16 cellular contexts compared by ENCODE assay signal in genomic region chr19:1524206-1524971, GRCh38. TPM values are rescaled to one million over a fixed set of nuclear protein-coding genes. Genes with fewer than 3 reads are reported as not detected.
DNase-seq lines count a peak whose midpoint lies in the region; ATAC-seq and TF ChIP-seq lines count a peak whose summit lies in the region.
"Had no signal": no experiment of that assay in that cellular context is flagged by ENCODE, and none has a peak within 500 bp of the region (broad histone marks: within the 10 kb centered on the region; RNA-seq: fewer than 3 reads in every experiment).

No MANE protein-coding gene starts in this region.

- H3K4me3 ChIP-seq in coronary artery (peak overlapping the region; percentile 61), stomach (peak overlapping the region in 3 of 4 donors; percentile 13 to 29 (median 26)), lower lobe of right lung (no peak overlapping the region)
- H3K4me3 ChIP-seq: HAP-1 had no signal

- peaks cover 23% of the 10 kb centered on the region for H3K27me3 Mint-ChIP-seq in activated naive CD8-positive, alpha-beta T cell treated with anti-CD3 and anti-CD28 coated beads, Interleukin-2, amount 10 ng/mL, durations not matched to agents 7 days and 5 days
- H3K27me3 Mint-ChIP-seq in activated naive CD8-positive, alpha-beta T cell treated with anti-CD3 and anti-CD28 coated beads, Interleukin-2, amount 50 U/mL, for 24 hours = peaks cover 33% of the 10 kb centered on the region
- peaks cover 19 to 55% (median 32%) of the 10 kb centered on the region in 5 donors for H3K27me3 Mint-ChIP-seq in naive thymus-derived CD8-positive, alpha-beta T cell

- TF ChIP-seq POLR2A in stomach (IDR thresholded peaks at IDR 0.05) = no peak

- no peak for ATAC-seq in activated naive CD8-positive, alpha-beta T cell treated with anti-CD3 and anti-CD28 coated beads, Interleukin-2, amount 10 ng/mL, durations not matched to agents 7 days and 5 days (ENCODE audit: low read depth)
- ATAC-seq in activated naive CD8-positive, alpha-beta T cell treated with anti-CD3 and anti-CD28 coated beads, Interleukin-2, amount 50 U/mL, for 24 hours = no peak
- peak in 1 of 2 donors; percentile 25 for ATAC-seq in naive thymus-derived CD8-positive, alpha-beta T cell
- ATAC-seq in lower lobe of right lung (no peak), HG03439 (IDR thresholded peaks at IDR 0.05; ENCODE audit: unreplicated experiment) (no peak)
- ATAC-seq: stimulated activated naive CD8-positive, alpha-beta T cell treated with anti-CD3 and anti-CD28 coated beads, Interleukin-15, amount 100 ng/mL, for 72 hours had no signal

- no peaks in the 10 kb centered on the region for H3K36me3 Mint-ChIP-seq in activated naive CD8-positive, alpha-beta T cell treated with anti-CD3 and anti-CD28 coated beads, Interleukin-2, amount 10 ng/mL, durations not matched to agents 7 days and 5 days
- H3K36me3 Mint-ChIP-seq in activated naive CD8-positive, alpha-beta T cell treated with anti-CD3 and anti-CD28 coated beads, Interleukin-2, amount 50 U/mL, for 24 hours (ENCODE audit: low read depth) = no peaks in the 10 kb centered on the region
- peaks cover 0 to 7% (median 2%) of the 10 kb centered on the region in 3 donors for H3K36me3 Mint-ChIP-seq in naive thymus-derived CD8-positive, alpha-beta T cell

- H3K4me1 ChIP-seq in stomach = peaks cover 0 to 15% (median 10%) of the 10 kb centered on the region in 4 donors
- no peaks in the 10 kb centered on the region for H3K4me1 ChIP-seq in lower lobe of right lung
- H3K4me1 ChIP-seq: HAP-1 had no signal

- TF ChIP-seq CTCF in coronary artery (IDR thresholded peaks at IDR 0.05) (no peak), stomach (IDR thresholded peaks at IDR 0.05) (no peak), lower lobe of right lung (IDR thresholded peaks at IDR 0.05) (no peak)

- H3K27me3 ChIP-seq in stomach (peaks cover 7 to 92% (median 59%) of the 10 kb centered on the region in 3 donors), lower lobe of right lung (ENCODE audit: low read depth) (peaks cover 65% of the 10 kb centered on the region)

- intact Hi-C loops in stomach (cut with DNase I; ENCODE audit: low total_unique reads) (no loop called here), lower lobe of right lung (cut with DNase I) (no loop called here)

- 11 to 27% (median 13%) methylated on average over 11 to 63 of the region's 63 CpGs for WGBS in stomach, 5 donors

- H3K36me3 ChIP-seq in stomach (no peaks in the 10 kb centered on the region), lower lobe of right lung (no peaks in the 10 kb centered on the region)
- H3K36me3 ChIP-seq: HAP-1 had no signal

- no peaks in the 10 kb centered on the region for H3K9me3 Mint-ChIP-seq in activated naive CD8-positive, alpha-beta T cell treated with anti-CD3 and anti-CD28 coated beads, Interleukin-2, amount 10 ng/mL, durations not matched to agents 7 days and 5 days
- no peaks in the 10 kb centered on the region for H3K9me3 Mint-ChIP-seq in activated naive CD8-positive, alpha-beta T cell treated with anti-CD3 and anti-CD28 coated beads, Interleukin-2, amount 50 U/mL, for 24 hours
- H3K9me3 Mint-ChIP-seq in naive thymus-derived CD8-positive, alpha-beta T cell = peaks cover 0 to 1% (median 0%) of the 10 kb centered on the region in 9 donors
- H3K9me3 Mint-ChIP-seq: activated T-cell treated with anti-CD3 and anti-CD28 coated beads, Interleukin-2, amount 50 U/mL, for 24 hours; stimulated activated naive CD8-positive, alpha-beta T cell treated with anti-CD3 and anti-CD28 coated beads, Interleukin-15, amount 100 ng/mL, for 72 hours had no signal

- peaks cover 4% of the 10 kb centered on the region for H3K4me1 Mint-ChIP-seq in activated naive CD8-positive, alpha-beta T cell treated with anti-CD3 and anti-CD28 coated beads, Interleukin-2, amount 10 ng/mL, durations not matched to agents 7 days and 5 days
- H3K4me1 Mint-ChIP-seq in activated naive CD8-positive, alpha-beta T cell treated with anti-CD3 and anti-CD28 coated beads, Interleukin-2, amount 50 U/mL, for 24 hours = peaks cover 4% of the 10 kb centered on the region
- H3K4me1 Mint-ChIP-seq in naive thymus-derived CD8-positive, alpha-beta T cell = peaks cover 6 to 11% (median 9%) of the 10 kb centered on the region in 4 donors

- H3K9me3 ChIP-seq in stomach = no peaks in the 10 kb centered on the region
- H3K9me3 ChIP-seq in lower lobe of right lung = no peaks in the 10 kb centered on the region
- H3K9me3 ChIP-seq: HAP-1 had no signal

- H3K27ac ChIP-seq in coronary artery = no peak overlapping the region
- no peak overlapping the region for H3K27ac ChIP-seq in stomach
- H3K27ac ChIP-seq in lower lobe of right lung = no peak overlapping the region
- H3K27ac ChIP-seq: skin epidermis had no signal

- peak overlapping the region; percentile 35 for H3K27ac Mint-ChIP-seq in activated naive CD8-positive, alpha-beta T cell treated with anti-CD3 and anti-CD28 coated beads, Interleukin-2, amount 10 ng/mL, durations not matched to agents 7 days and 5 days
- no peak overlapping the region for H3K27ac Mint-ChIP-seq in activated naive CD8-positive, alpha-beta T cell treated with anti-CD3 and anti-CD28 coated beads, Interleukin-2, amount 50 U/mL, for 24 hours
- H3K27ac Mint-ChIP-seq in naive thymus-derived CD8-positive, alpha-beta T cell = no peak overlapping the region
- H3K27ac Mint-ChIP-seq: activated T-cell treated with anti-CD3 and anti-CD28 coated beads, Interleukin-2, amount 50 U/mL, for 24 hours; stimulated activated naive CD8-positive, alpha-beta T cell treated with anti-CD3 and anti-CD28 coated beads, Interleukin-15, amount 100 ng/mL, for 72 hours had no signal

- no peak for DNase-seq in activated naive CD8-positive, alpha-beta T cell treated with anti-CD3 and anti-CD28 coated beads, Interleukin-2, amount 10 ng/mL, durations not matched to agents 7 days and 5 days
- no peak for DNase-seq in activated naive CD8-positive, alpha-beta T cell treated with anti-CD3 and anti-CD28 coated beads, Interleukin-2, amount 50 U/mL, for 24 hours
- DNase-seq in coronary artery (ENCODE audit: low spot score) = no peak
- DNase-seq in naive thymus-derived CD8-positive, alpha-beta T cell = no peak
- no peak for DNase-seq in stomach
- DNase-seq in lower lobe of right lung = no peak
- DNase-seq in activated T-cell treated with anti-CD3 and anti-CD28 coated beads, Interleukin-2, amount 50 U/mL, for 48 hours = no peak
- DNase-seq: activated CD4-positive, alpha-beta T cell treated with anti-CD3 and anti-CD28 coated beads for 48 hours; activated T-cell treated with anti-CD3 and anti-CD28 coated beads, Interleukin-2, amount 50 U/mL, for 24 hours; Kasumi-1; NCI-H187; NCI-H774; stimulated activated naive CD8-positive, alpha-beta T cell treated with anti-CD3 and anti-CD28 coated beads, Interleukin-15, amount 100 ng/mL, for 72 hours had no signal

- POLR2A ChIA-PET in activated naive CD8-positive, alpha-beta T cell treated with anti-CD3 and anti-CD28 coated beads, Interleukin-2, amount 10 ng/mL, durations not matched to agents 7 days and 5 days (lab: Charles Lee) = no interaction called here
- POLR2A ChIA-PET in naive thymus-derived CD8-positive, alpha-beta T cell (lab: Charles Lee) = interaction anchor here (0.6 kb wide), 1 partner anchor 241 kb away, joined by 3 read pairs; no protein-coding TSS in a partner anchor

- no peak for TF ChIP-seq EP300 in stomach (IDR thresholded peaks at IDR 0.05)

- no peak overlapping the region for H3K4me3 Mint-ChIP-seq in activated naive CD8-positive, alpha-beta T cell treated with anti-CD3 and anti-CD28 coated beads, Interleukin-2, amount 10 ng/mL, durations not matched to agents 7 days and 5 days
- no peak overlapping the region for H3K4me3 Mint-ChIP-seq in activated naive CD8-positive, alpha-beta T cell treated with anti-CD3 and anti-CD28 coated beads, Interleukin-2, amount 50 U/mL, for 24 hours
- H3K4me3 Mint-ChIP-seq in naive thymus-derived CD8-positive, alpha-beta T cell = peak overlapping the region in 8 of 10 donors; percentile 18 to 70 (median 44)
- H3K4me3 Mint-ChIP-seq: activated T-cell treated with anti-CD3 and anti-CD28 coated beads, Interleukin-2, amount 50 U/mL, for 24 hours; stimulated activated naive CD8-positive, alpha-beta T cell treated with anti-CD3 and anti-CD28 coated beads, Interleukin-15, amount 100 ng/mL, for 72 hours had no signal

RNA-seq across cellular contexts. Expression of gene PLK5, which starts 0.5 kb away (rescaled TPM):
- total RNA-seq in activated naive CD8-positive, alpha-beta T cell treated with anti-CD3 and anti-CD28 coated beads, Interleukin-2, amount 10 ng/mL, durations not matched to agents 7 days and 5 days = not detected
- not detected for total RNA-seq in naive thymus-derived CD8-positive, alpha-beta T cell
- polyA plus RNA-seq in naive thymus-derived CD8-positive, alpha-beta T cell = not detected
- not detected for total RNA-seq in stomach
- polyA plus RNA-seq in stomach = under 1 TPM in 2 of 3 donors, not detected in 1; 0.12 to 0.80 TPM
- not detected for total RNA-seq in lower lobe of right lung

RNA-seq across cellular contexts. Expression of gene ADAMTSL5, which starts 11.6 kb away (rescaled TPM):
- 1 to 10 TPM; 1.8 to 2.1 TPM for total RNA-seq in activated naive CD8-positive, alpha-beta T cell treated with anti-CD3 and anti-CD28 coated beads, Interleukin-2, amount 10 ng/mL, durations not matched to agents 7 days and 5 days
- 1 to 10 TPM; 2.5 to 4.5 TPM for total RNA-seq in naive thymus-derived CD8-positive, alpha-beta T cell
- 1 to 10 TPM in 2 of 3 donors, under 1 TPM in 1; 0.47 to 2.9 (median 1.7) TPM for polyA plus RNA-seq in naive thymus-derived CD8-positive, alpha-beta T cell
- total RNA-seq in stomach (10 to 100 TPM in 1 of 5 donors, 1 to 10 TPM in 2, not detected in 2; 1.7 to 29.5 (median 1.8) TPM), lower lobe of right lung (3.3 TPM)
- 1 to 10 TPM; 1.1 to 5.6 (median 1.4) TPM for polyA plus RNA-seq in stomach

RNA-seq across cellular contexts. Expression of gene REEP6, which starts 33.4 kb away (rescaled TPM):
- 1 to 10 TPM; 2.2 to 2.8 TPM for total RNA-seq in activated naive CD8-positive, alpha-beta T cell treated with anti-CD3 and anti-CD28 coated beads, Interleukin-2, amount 10 ng/mL, durations not matched to agents 7 days and 5 days
- 1 to 10 TPM; 4.8 to 4.9 TPM for total RNA-seq in naive thymus-derived CD8-positive, alpha-beta T cell
- polyA plus RNA-seq in naive thymus-derived CD8-positive, alpha-beta T cell = 1 to 10 TPM; 4.7 to 7.7 (median 6.0) TPM
- total RNA-seq in stomach (10 to 100 TPM in 1 of 5 donors, 1 to 10 TPM in 1, not detected in 3; 3.7 to 24.3 TPM), lower lobe of right lung (2.5 TPM)
- polyA plus RNA-seq in stomach = 10 to 100 TPM in 1 of 3 donors, 1 to 10 TPM in 2; 3.5 to 10.1 (median 6.1) TPM

RNA-seq across cellular contexts. Expression of gene PCSK4, which starts 34.2 kb away (rescaled TPM):
- 1 to 10 TPM; 6.7 to 9.7 TPM for total RNA-seq in activated naive CD8-positive, alpha-beta T cell treated with anti-CD3 and anti-CD28 coated beads, Interleukin-2, amount 10 ng/mL, durations not matched to agents 7 days and 5 days
- total RNA-seq in naive thymus-derived CD8-positive, alpha-beta T cell = 10 to 100 TPM; 11.1 to 12.0 TPM
- polyA plus RNA-seq in naive thymus-derived CD8-positive, alpha-beta T cell = 1 to 10 TPM in 2 of 3 donors, under 1 TPM in 1; 0.35 to 1.3 (median 1.2) TPM
- total RNA-seq in stomach (10 to 100 TPM in 2 of 5 donors, 1 to 10 TPM in 1, not detected in 2; 1.7 to 26.8 (median 19.7) TPM), lower lobe of right lung (7.4 TPM)
- 1 to 10 TPM; 2.7 to 5.0 (median 3.2) TPM for polyA plus RNA-seq in stomach

RNA-seq across cellular contexts. Expression of gene MEX3D, which starts 43.7 kb away (rescaled TPM):
- 1 to 10 TPM; 7.0 to 7.8 TPM for total RNA-seq in activated naive CD8-positive, alpha-beta T cell treated with anti-CD3 and anti-CD28 coated beads, Interleukin-2, amount 10 ng/mL, durations not matched to agents 7 days and 5 days
- 1 to 10 TPM; 3.0 to 4.4 TPM for total RNA-seq in naive thymus-derived CD8-positive, alpha-beta T cell
- under 1 TPM in 1 of 3 donors, not detected in 2; 0.08 TPM for polyA plus RNA-seq in naive thymus-derived CD8-positive, alpha-beta T cell
- 10 to 100 TPM in 3 of 5 donors, 1 to 10 TPM in 2; 9.4 to 90.4 (median 20.1) TPM for total RNA-seq in stomach
- 10 to 100 TPM in 1 of 3 donors, 1 to 10 TPM in 2; 4.9 to 11.8 (median 7.8) TPM for polyA plus RNA-seq in stomach
- total RNA-seq in lower lobe of right lung = 18.5 TPM

Comparison
In these comparisons a context has a peak if more than half of its experiments do, and no peak if none do; other contexts are left out.
1. H3K4me3 Mint-ChIP-seq: peak in naive thymus-derived CD8-positive, alpha-beta T cell (8 of 10); none in activated naive CD8-positive, alpha-beta T cell treated with anti-CD3 and anti-CD28 coated beads, Interleukin-2, amount 10 ng/mL, durations not matched to agents 7 days and 5 days (single experiment) and activated naive CD8-positive, alpha-beta T cell treated with anti-CD3 and anti-CD28 coated beads, Interleukin-2, amount 50 U/mL, for 24 hours (single experiment).